Comparison of ENCODE assay signal across 8 cellular contexts in the genomic region with DNA sequence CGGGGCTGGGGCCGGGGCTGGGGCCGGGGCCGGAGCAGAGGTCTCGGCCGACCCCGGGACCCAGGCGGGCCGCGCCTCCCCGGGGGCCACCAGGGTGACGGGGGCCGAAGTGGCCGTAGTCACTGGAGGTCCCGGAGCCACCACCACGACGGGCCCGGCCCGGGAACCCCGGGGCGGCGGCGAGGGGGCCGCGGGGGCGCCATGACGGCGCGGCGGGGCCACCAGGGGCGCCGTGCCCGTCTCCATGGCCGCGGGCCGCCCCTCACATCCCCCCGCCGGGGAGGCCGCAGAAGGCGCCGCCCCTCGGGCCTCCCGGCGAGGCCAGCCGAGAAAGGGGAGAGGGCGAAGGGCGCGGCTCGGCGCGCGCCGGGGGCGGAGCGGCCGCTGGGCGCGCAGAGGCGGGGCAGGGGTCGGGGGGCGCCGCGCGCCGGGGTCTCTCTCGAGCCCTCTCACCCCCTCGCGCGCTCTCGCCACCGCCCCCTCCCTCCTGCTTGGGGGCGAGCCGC. TPM values are rescaled to one million over a fixed set of nuclear protein-coding genes. Genes with fewer than 3 reads are reported as not detected.
A peak's percentile ranks its signal among the peaks of the same experiment; 100 is the strongest.
DNase-seq lines count a peak whose midpoint lies in the region; ATAC-seq and TF ChIP-seq lines count a peak whose summit lies in the region.

No MANE protein-coding gene starts in this region.

- no peak overlapping the region for H3K23ac ChIP-seq in IMR-90 (ENCODE audit: low read depth, low read length)

- no peak overlapping the region for H4K91ac ChIP-seq in IMR-90 (ENCODE audit: insufficient read depth, low read depth, low read length)

- no peaks in the 10 kb centered on the region for H3K9me3 Mint-ChIP-seq in dendritic cell treated with granulocyte-macrophage colony-stimulating factor and Interleukin-4, amounts not matched to agents 40 ng/mL and 50 ng/mL, for 4 days

- H3K4ac ChIP-seq in IMR-90 (ENCODE audit: low read depth, low read length), result no peak overlapping the region

- peak overlapping the region; percentile 78 to 91 (median 84) for H3K27ac ChIP-seq in heart left ventricle
- H3K27ac ChIP-seq in IMR-90 (ENCODE audit: insufficient read depth, low read length), result peak overlapping the region; percentile 82; the same call in 1 of the 2 replicates
- H3K27ac ChIP-seq in neutrophil, result peak overlapping the region; percentile 89

- H2BK20ac ChIP-seq in IMR-90 (ENCODE audit: low read depth, low read length), result no peak overlapping the region

- dilution Hi-C loops in IMR-90 (cut with HindIII; ENCODE audit: low sequenced_read_pairs, unreplicated experiment), result no loop called here

- H4K20me1 ChIP-seq in IMR-90 (ENCODE audit: insufficient read depth, low read length), result peaks cover 40% of the 10 kb centered on the region

- no peak overlapping the region for H3K18ac ChIP-seq in IMR-90 (ENCODE audit: low read depth, low read length)

- CTCF ChIA-PET in IMR-90 (lab: Yijun Ruan, JAX), result no interaction called here

- peaks cover 17% of the 10 kb centered on the region for H3K9me1 ChIP-seq in IMR-90 (ENCODE audit: insufficient read depth, low read length)

- H3K36me3 ChIP-seq in heart left ventricle (peaks cover 0 to 20% (median 10%) of the 10 kb centered on the region in 9 donors), IMR-90 (ENCODE audit: control insufficient read depth, insufficient read depth, low read length) (peaks cover 9% of the 10 kb centered on the region; the same call in 1 of the 2 replicates), neutrophil (peaks cover 17% of the 10 kb centered on the region)

- TF ChIP-seq RAD21 in IMR-90 (IDR thresholded peaks at IDR 0.05; ENCODE audit: low read length), result no peak

- H3K4me3 ChIP-seq in heart left ventricle (peak overlapping the region; percentile 78 to 99 (median 91)), IMR-90 (ENCODE audit: insufficient read depth, low read depth, low read length) (peak overlapping the region; percentile 86), neutrophil (ENCODE audit: low read depth in 1 of 2, low read length in 1 of 2) (peak overlapping the region; percentile 81 to 96)

- ATAC-seq in heart left ventricle (no peak), Right ventricle myocardium superior (ENCODE audit: poor library complexity) (no peak), IMR-90 (ENCODE audit: low read depth) (peak; percentile 30)

- in situ Hi-C loops in IMR-90 (cut with MboI; ENCODE audit: low sequenced_read_pairs), result no loop called here

- 0 to 1% (median 0%) methylated on average over 3 to 73 of the region's 73 CpGs for WGBS in heart left ventricle, 4 donors
- 1% methylated on average over 29 of the region's 73 CpGs; no CpG with 5 or more reads in 1 of the 2 experiments for WGBS in IMR-90 (ENCODE audit: extremely low coverage in 2 of 2, insufficient read length in 1 of 2), 2 experiments

- no TSS peak for BruUV-seq in IMR-90 (replicated peaks; lab: Mats Ljungman, UMichigan)

- POLR2A ChIA-PET in IMR-90 (lab: Charles Lee; ENCODE audit: unreplicated experiment), result no interaction called here

- H2BK120ac ChIP-seq in IMR-90 (ENCODE audit: low read depth, low read length), result no peak overlapping the region

- H4K5ac ChIP-seq in IMR-90 (ENCODE audit: low read depth, low read length), result no peak overlapping the region

- peak overlapping the region; percentile 89 for H3K4me3 Mint-ChIP-seq in dendritic cell treated with granulocyte-macrophage colony-stimulating factor and Interleukin-4, amounts not matched to agents 40 ng/mL and 50 ng/mL, for 4 days

- H3K4me1 ChIP-seq in heart left ventricle (peaks cover 0 to 54% (median 40%) of the 10 kb centered on the region in 12 donors), IMR-90 (ENCODE audit: control insufficient read depth, insufficient read depth, low read length) (peaks cover 3% of the 10 kb centered on the region; the same call in 1 of the 2 replicates), neutrophil (ENCODE audit: control insufficient read depth in 1 of 2, insufficient read depth in 1 of 2, low read depth in 1 of 2, low read length in 1 of 2) (peaks cover 34 to 39% of the 10 kb centered on the region in 2 experiments)

- TF ChIP-seq CTCF in heart left ventricle (IDR thresholded peaks at IDR 0.05) (peak in 1 of 12 donors; percentile 23), IMR-90 (conservative IDR thresholded peaks at IDR 0.05; ENCODE audit: low read depth, low read length) (peak; percentile 26; the same call in 1 of the 2 replicates), neutrophil (IDR thresholded peaks at IDR 0.05) (no peak)

- H3K36me3 Mint-ChIP-seq in dendritic cell treated with granulocyte-macrophage colony-stimulating factor and Interleukin-4, amounts not matched to agents 40 ng/mL and 50 ng/mL, for 4 days (ENCODE audit: low read depth), result peaks cover 44% of the 10 kb centered on the region

- H3K56ac ChIP-seq in IMR-90 (ENCODE audit: extremely low read depth, insufficient read depth, low read length), result no peak overlapping the region

- peaks cover 49% of the 10 kb centered on the region for H3K4me1 Mint-ChIP-seq in dendritic cell treated with granulocyte-macrophage colony-stimulating factor and Interleukin-4, amounts not matched to agents 40 ng/mL and 50 ng/mL, for 4 days (ENCODE audit: low read depth)

- H3K4me2 ChIP-seq in IMR-90 (ENCODE audit: low read depth, low read length), result no peak overlapping the region

- H3K9ac ChIP-seq in IMR-90 (ENCODE audit: low read depth, low read length), result 0 out of 2 replicates have a peak overlapping the region, but pooled peaks have one; percentile 90

- H3K79me1 ChIP-seq in IMR-90 (ENCODE audit: low read depth in 1 of 2, low read length in 2 of 2), result peaks cover 4 to 51% of the 10 kb centered on the region in 2 experiments; a peak in 3 of 4 replicates

- peak overlapping the region; percentile 40 for H2BK5ac ChIP-seq in IMR-90 (ENCODE audit: low read depth, low read length, poor library complexity, severe bottlenecking)

- H4K8ac ChIP-seq in IMR-90 (ENCODE audit: low read depth in 2 of 2, low read length in 2 of 2), result no peak overlapping the region

- H3K27ac Mint-ChIP-seq in dendritic cell treated with granulocyte-macrophage colony-stimulating factor and Interleukin-4, amounts not matched to agents 40 ng/mL and 50 ng/mL, for 4 days, result peak overlapping the region; percentile 97

- no peak overlapping the region for H2BK15ac ChIP-seq in IMR-90 (ENCODE audit: low read depth, low read length)

- H2AFZ ChIP-seq in IMR-90 (replicated peaks; ENCODE audit: low read length, poor library complexity), result peak overlapping the region; percentile 80

- H3K27me3 ChIP-seq in heart left ventricle, result no peaks in the 10 kb centered on the region
- H3K27me3 ChIP-seq in IMR-90 (ENCODE audit: control insufficient read depth, insufficient read depth, low read length), result no peaks in the 10 kb centered on the region
- no peaks in the 10 kb centered on the region for H3K27me3 ChIP-seq in neutrophil

- H2AK5ac ChIP-seq in IMR-90 (ENCODE audit: low read depth, low read length), result no peak overlapping the region

- H3K9me3 ChIP-seq in heart left ventricle, result no peaks in the 10 kb centered on the region
- H3K9me3 ChIP-seq in IMR-90 (ENCODE audit: control insufficient read depth, insufficient read depth, low read length), result no peaks in the 10 kb centered on the region
- no peaks in the 10 kb centered on the region for H3K9me3 ChIP-seq in neutrophil

- no peaks in the 10 kb centered on the region for H3K27me3 Mint-ChIP-seq in dendritic cell treated with granulocyte-macrophage colony-stimulating factor and Interleukin-4, amounts not matched to agents 40 ng/mL and 50 ng/mL, for 4 days

- no peak overlapping the region for H3K14ac ChIP-seq in IMR-90 (replicated peaks; ENCODE audit: low read depth, low read length)

- H2AK9ac ChIP-seq in IMR-90 (replicated peaks; ENCODE audit: low read depth, low read length, poor library complexity), result peak overlapping the region; percentile 51

- DNase-seq in heart left ventricle (peak in 1 of 5 donors; percentile 71), Right ventricle myocardium superior (no peak), IMR-90 (no peak), NCI-H2196 treated with DMSO at 0.1 percent for 48 hours (lab: John Stamatoyannopoulos, UW; ENCODE audit: unreplicated experiment) (no peak), KG1 (lab: John Stamatoyannopoulos, UW) (no peak)
- no peak for DNase-seq in activated naive CD4-positive, alpha-beta T cell (lab: John Stamatoyannopoulos, UW)

- intact Hi-C loops in heart left ventricle (cut with DNase I), result loop anchor here in 5 of 10 donors (2.0 to 5.0 kb wide), 3 partner anchors 15 to 37 kb away; a partner anchor contains a TSS
- intact Hi-C loops in Right ventricle myocardium superior (cut with DNase I), result no loop called here
- intact Hi-C loops in IMR-90 (cut with micrococcal nuclease), result loop anchor here (2.0 kb wide), 1 partner anchor 277 kb away; no protein-coding TSS in a partner anchor
- intact Hi-C loops in dendritic cell treated with granulocyte-macrophage colony-stimulating factor and Interleukin-4, amounts not matched to agents 40 ng/mL and 50 ng/mL, for 4 days (cut with micrococcal nuclease), result loop anchor here (1.0 to 5.0 kb wide), 4 partner anchors 8 to 37 kb away; a partner anchor contains a TSS

- no peak for TF ChIP-seq POLR2A in heart left ventricle (IDR thresholded peaks at IDR 0.05)
- TF ChIP-seq POLR2A in IMR-90 (IDR thresholded peaks at IDR 0.05; ENCODE audit: low read depth, low read length), result no peak

RNA-seq across cellular contexts. Expression of a gene that starts 0.3 kb away (rescaled TPM):
- total RNA-seq in heart left ventricle (10 to 100 TPM; 16.9 to 33.2 (median 24.2) TPM), Right ventricle myocardium superior (24.4 TPM), IMR-90 (2012; rRNA removed) (8.1 and 8.4 TPM in 2 replicates)
- polyA plus RNA-seq in heart left ventricle (10 to 100 TPM; 18.1 to 40.0 TPM), IMR-90 (2012; rRNA removed) (24.9 and 26.4 TPM in 2 replicates)
- polyA plus RNA-seq in IMR-90 (2012; cell fraction: cytosol; rRNA removed), result 30.8 and 40.6 TPM in 2 replicates
- 41.1 and 73.5 TPM in 2 replicates for polyA plus RNA-seq in IMR-90 (2012; cell fraction: nucleus; rRNA removed; ENCODE audit: low replicate concordance)

RNA-seq across cellular contexts. Expression of a gene that starts 4.6 kb away (rescaled TPM):
- total RNA-seq in heart left ventricle (not detected), Right ventricle myocardium superior (not detected), IMR-90 (2012; rRNA removed) (not detected in 2 replicates)
- polyA plus RNA-seq in heart left ventricle (not detected), IMR-90 (2012; rRNA removed) (1.1 and 1.2 TPM in 2 replicates)
- not detected in 2 replicates for polyA plus RNA-seq in IMR-90 (2012; cell fraction: cytosol; rRNA removed)
- polyA plus RNA-seq in IMR-90 (2012; cell fraction: nucleus; rRNA removed; ENCODE audit: low replicate concordance), result not detected in 2 replicates

RNA-seq across cellular contexts. Expression of a gene that starts 12.4 kb away (rescaled TPM):
- total RNA-seq in heart left ventricle (1 to 10 TPM in 6 of 9 donors, under 1 TPM in 2, not detected in 1; 0.67 to 9.2 (median 1.5) TPM), Right ventricle myocardium superior (0.97 TPM), IMR-90 (2012; rRNA removed) (not detected in 2 replicates)
- polyA plus RNA-seq in heart left ventricle (1 to 10 TPM in 1 of 2 donors, under 1 TPM in 1; 0.44 to 2.4 TPM), IMR-90 (2012; rRNA removed) (0.24 and 0.50 TPM in 2 replicates)
- 0.12 and 0.27 TPM in 2 replicates for polyA plus RNA-seq in IMR-90 (2012; cell fraction: cytosol; rRNA removed)
- polyA plus RNA-seq in IMR-90 (2012; cell fraction: nucleus; rRNA removed; ENCODE audit: low replicate concordance), result 0.46 and 0.60 TPM in 2 replicates

RNA-seq across cellular contexts. Expression of a gene that starts 14.9 kb away (rescaled TPM):
- total RNA-seq in heart left ventricle (10 to 100 TPM; 21.5 to 54.5 (median 39.8) TPM), Right ventricle myocardium superior (34.1 TPM), IMR-90 (2012; rRNA removed) (29.6 and 34.4 TPM in 2 replicates)
- polyA plus RNA-seq in heart left ventricle (10 to 100 TPM; 21.9 to 51.9 TPM), IMR-90 (2012; rRNA removed) (41.1 and 44.0 TPM in 2 replicates)
- polyA plus RNA-seq in IMR-90 (2012; cell fraction: cytosol; rRNA removed), result 33.8 and 49.6 TPM in 2 replicates
- polyA plus RNA-seq in IMR-90 (2012; cell fraction: nucleus; rRNA removed; ENCODE audit: low replicate concordance), result 92.8 and 111 TPM in 2 replicates

RNA-seq across cellular contexts. Expression of a gene that starts 25.2 kb away (rescaled TPM):
- total RNA-seq in heart left ventricle, result 10 to 100 TPM in 1 of 9 donors, 1 to 10 TPM in 8; 4.1 to 10.3 (median 5.9) TPM
- polyA plus RNA-seq in heart left ventricle, result 10 to 100 TPM in 1 of 2 donors, 1 to 10 TPM in 1; 3.1 to 11.0 TPM
- total RNA-seq in Right ventricle myocardium superior, result 5.1 TPM
- total RNA-seq in IMR-90 (2012; rRNA removed), result 6.6 and 6.9 TPM in 2 replicates
- polyA plus RNA-seq in IMR-90 (2012; rRNA removed), result 5.8 and 6.7 TPM in 2 replicates
- 5.6 and 5.8 TPM in 2 replicates for polyA plus RNA-seq in IMR-90 (2012; cell fraction: cytosol; rRNA removed)
- 5.3 and 10.5 TPM in 2 replicates for polyA plus RNA-seq in IMR-90 (2012; cell fraction: nucleus; rRNA removed; ENCODE audit: low replicate concordance)
